In genomic region chr17:59440757-59441458, GRCh38 we compare ENCODE assay signal across 8 cellular contexts.
A peak's percentile ranks its signal among the peaks of the same experiment; 100 is the strongest.
DNase-seq lines count a peak whose midpoint lies in the region; ATAC-seq and TF ChIP-seq lines count a peak whose summit lies in the region.

No MANE protein-coding gene starts in this region.

- H3K27ac Mint-ChIP-seq in naive thymus-derived CD8-positive, alpha-beta T cell: peak overlapping the region in 5 of 10 donors; percentile 6 to 70 (median 54)
- H3K27ac Mint-ChIP-seq in stimulated activated effector memory CD8-positive, alpha-beta T cell treated with anti-CD3 and anti-CD28 coated beads, Interleukin-12 subunit alpha, Interleukin-12 subunit beta, amount 100 ng/mL, for 72 hours: peak overlapping the region; percentile 93

- H3K4me2 ChIP-seq in PC-9: peak overlapping the region; percentile 2; the same call in 1 of the 2 replicates

- H2AFZ ChIP-seq in PC-9: no peak overlapping the region

- BruUV-seq in PC-9 (replicated peaks; lab: Mats Ljungman, UMichigan): no TSS peak

- peak overlapping the region in 5 of 10 donors; percentile 0 to 46 (median 17) for H3K4me3 Mint-ChIP-seq in naive thymus-derived CD8-positive, alpha-beta T cell
- peak overlapping the region; percentile 59 for H3K4me3 Mint-ChIP-seq in stimulated activated effector memory CD8-positive, alpha-beta T cell treated with anti-CD3 and anti-CD28 coated beads, Interleukin-12 subunit alpha, Interleukin-12 subunit beta, amount 100 ng/mL, for 72 hours

- no peaks in the 10 kb centered on the region for H3K79me2 ChIP-seq in PC-9 (ENCODE audit: low read depth)

- H3K36me3 ChIP-seq in PC-9 (ENCODE audit: low read depth) (no peaks in the 10 kb centered on the region), esophagus muscularis mucosa (no peaks in the 10 kb centered on the region)

- H3K4me3 ChIP-seq in PC-9 (no peak overlapping the region), esophagus muscularis mucosa (peak overlapping the region in 3 of 4 donors; percentile 15 to 30 (median 15))

- H3F3A ChIP-seq in PC-9 (ENCODE audit: insufficient read depth, low read depth): peaks cover 5% of the 10 kb centered on the region; the same call in 1 of the 2 replicates

- H3K9me2 ChIP-seq in PC-9 (ENCODE audit: insufficient read depth): no peaks in the 10 kb centered on the region

- DNase-seq in AG08395 (ENCODE audit: low spot score): peak; percentile 90
- DNase-seq in Kasumi-1 (lab: John Stamatoyannopoulos, UW): peak; percentile 96 to 99
- peak; percentile 68 to 77 for DNase-seq in PC-9
- DNase-seq in activated T-cell treated with anti-CD3 and anti-CD28 coated beads, Interleukin-2, amount 50 U/mL, for 1 hour: peak; percentile 75
- DNase-seq in esophagus muscularis mucosa (ENCODE audit: extremely low spot score): peak; percentile 97
- peak; percentile 68 to 94 (median 82) for DNase-seq in naive thymus-derived CD8-positive, alpha-beta T cell
- peak; percentile 78 to 93 for DNase-seq in stimulated activated effector memory CD8-positive, alpha-beta T cell treated with anti-CD3 and anti-CD28 coated beads, Interleukin-12 subunit alpha, Interleukin-12 subunit beta, amount 100 ng/mL, for 72 hours (ENCODE audit: low spot score in 2 of 2)

- H3K27ac ChIP-seq in PC-9 (no peak overlapping the region), esophagus muscularis mucosa (replicated peaks in 1 of 4) (peak overlapping the region; percentile 74 to 79 (median 76))

- H3K9me3 Mint-ChIP-seq in naive thymus-derived CD8-positive, alpha-beta T cell: no peaks in the 10 kb centered on the region
- H3K9me3 Mint-ChIP-seq in stimulated activated effector memory CD8-positive, alpha-beta T cell treated with anti-CD3 and anti-CD28 coated beads, Interleukin-12 subunit alpha, Interleukin-12 subunit beta, amount 100 ng/mL, for 72 hours: no peaks in the 10 kb centered on the region

- TF ChIP-seq CTCF in PC-9 (conservative IDR thresholded peaks at IDR 0.05) (peak; percentile 92), esophagus muscularis mucosa (IDR thresholded peaks at IDR 0.05) (peak; percentile 83 to 94 (median 91))

- ATAC-seq in GM19351 (IDR thresholded peaks at IDR 0.05; ENCODE audit: unreplicated experiment): peak; percentile 67
- peak; percentile 99 for ATAC-seq in naive thymus-derived CD8-positive, alpha-beta T cell
- ATAC-seq in stimulated activated effector memory CD8-positive, alpha-beta T cell treated with anti-CD3 and anti-CD28 coated beads, Interleukin-12 subunit alpha, Interleukin-12 subunit beta, amount 100 ng/mL, for 72 hours: peak; percentile 98

- 6% methylated on average over 10 of the region's 10 CpGs for WGBS in esophagus muscularis mucosa

- no peaks in the 10 kb centered on the region for H3K9me3 ChIP-seq in PC-9 (ENCODE audit: insufficient read depth, low read depth)
- H3K9me3 ChIP-seq in esophagus muscularis mucosa: no peaks in the 10 kb centered on the region

- H3K4me1 Mint-ChIP-seq in naive thymus-derived CD8-positive, alpha-beta T cell: peaks cover 6 to 43% (median 21%) of the 10 kb centered on the region in 4 donors
- H3K4me1 Mint-ChIP-seq in stimulated activated effector memory CD8-positive, alpha-beta T cell treated with anti-CD3 and anti-CD28 coated beads, Interleukin-12 subunit alpha, Interleukin-12 subunit beta, amount 100 ng/mL, for 72 hours: peaks cover 47% of the 10 kb centered on the region

- no peak for TF ChIP-seq EP300 in esophagus muscularis mucosa (IDR thresholded peaks at IDR 0.05)

- intact Hi-C loops in PC-9 (cut with micrococcal nuclease; ENCODE audit: unreplicated experiment) (loop anchor here (1.0 to 10.0 kb wide), 4 partner anchors 112 to 594 kb away; partner anchors contain the start of gene GDPD1), esophagus muscularis mucosa (cut with DNase I) (loop anchor here (1.0 to 10.0 kb wide), 4 partner anchors 112 to 219 kb away; partner anchors contain the start of genes DHX40 and GDPD1)

- TF ChIP-seq POLR2A in esophagus muscularis mucosa (IDR thresholded peaks at IDR 0.05; ENCODE audit: low read depth): no peak

- no peaks in the 10 kb centered on the region for H3K27me3 ChIP-seq in PC-9 (ENCODE audit: insufficient read depth, low read depth)
- H3K27me3 ChIP-seq in esophagus muscularis mucosa: no peaks in the 10 kb centered on the region

- no peaks in the 10 kb centered on the region for H3K36me3 Mint-ChIP-seq in naive thymus-derived CD8-positive, alpha-beta T cell
- peaks cover 7% of the 10 kb centered on the region for H3K36me3 Mint-ChIP-seq in stimulated activated effector memory CD8-positive, alpha-beta T cell treated with anti-CD3 and anti-CD28 coated beads, Interleukin-12 subunit alpha, Interleukin-12 subunit beta, amount 100 ng/mL, for 72 hours

- no peaks in the 10 kb centered on the region for H3K27me3 Mint-ChIP-seq in naive thymus-derived CD8-positive, alpha-beta T cell

- POLR2A ChIA-PET in PC-9 (lab: Charles Lee; ENCODE audit: unreplicated experiment): no interaction called here
- POLR2A ChIA-PET in naive thymus-derived CD8-positive, alpha-beta T cell (lab: Charles Lee): interaction anchor here (0.6 to 5.2 kb wide), 8 partner anchors 9 to 130 kb away, joined by 3 to 25 read pairs (median 8); partner anchors contain the start of gene YPEL2

- no peaks in the 10 kb centered on the region for H4K20me1 ChIP-seq in PC-9 (ENCODE audit: insufficient read depth)

- H3K4me1 ChIP-seq in PC-9 (replicated peaks; ENCODE audit: insufficient read depth) (peaks cover 13% of the 10 kb centered on the region), esophagus muscularis mucosa (peaks cover 29 to 43% (median 31%) of the 10 kb centered on the region in 4 donors)

- CTCF ChIA-PET in PC-9 (lab: Charles Lee): interaction anchor here (0.6 to 1.4 kb wide), 3 partner anchors 73 to 947 kb away, joined by 3 to 6 read pairs (median 3); no protein-coding TSS in a partner anchor
